1 cellular context compared by ENCODE assay signal in the genomic region with DNA sequence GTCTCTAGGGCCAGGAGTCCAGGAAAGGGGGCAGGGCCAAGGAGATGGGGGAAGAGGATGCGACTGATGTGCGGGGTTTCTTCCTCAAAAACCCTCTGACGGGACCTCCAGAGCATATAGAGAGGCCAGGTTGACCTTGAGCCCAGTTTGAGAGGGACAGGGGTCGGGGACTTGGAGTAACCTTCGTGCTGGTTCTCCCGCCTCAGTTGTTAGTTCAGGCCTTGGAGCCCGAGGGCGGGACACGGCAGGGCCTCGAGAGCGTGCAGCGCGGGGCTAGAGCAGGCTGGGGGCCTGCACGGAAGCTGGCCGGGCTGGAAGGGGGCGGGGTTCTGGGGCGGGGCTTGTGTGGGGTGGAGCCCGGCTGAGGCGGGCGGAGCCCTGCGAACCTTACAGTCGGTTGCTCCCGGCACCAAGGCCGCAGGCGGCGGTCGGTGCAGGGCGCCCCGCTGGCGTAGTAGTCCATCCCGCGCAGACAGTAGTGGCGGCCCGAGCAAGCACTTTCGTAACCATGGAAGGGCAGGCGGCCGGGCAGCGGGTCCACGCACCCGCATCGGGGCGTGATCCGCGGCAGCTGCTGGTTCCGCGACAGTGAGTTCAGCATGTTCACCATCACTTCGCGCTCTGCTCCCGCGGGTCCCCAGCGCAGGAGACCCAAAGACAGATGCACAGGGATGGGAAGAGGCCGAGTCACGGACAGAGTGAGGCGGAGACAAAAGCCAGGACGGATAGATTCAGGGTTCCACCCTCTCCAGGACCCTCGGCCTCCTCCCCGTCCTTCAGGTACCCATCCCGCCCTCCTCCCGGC.
A peak's percentile ranks its signal among the peaks of the same experiment; 100 is the strongest.
TF ChIP-seq lines count a peak whose summit lies in the region.

No MANE protein-coding gene starts in this region.

TF ChIP-seq in HepG2, 621 proteins besides CTCF, POLR2A, EP300 and RAD21 (continued from another document and continues in another):
- TF ChIP-seq CHD2 (IDR thresholded peaks at IDR 0.05; ENCODE audit: low read depth, low read length), result no peak
- TF ChIP-seq CENPT (CRISPR knock-in tag; IDR thresholded peaks at IDR 0.05; ENCODE audit: low read depth), result peak; percentile 63; the same call in 1 of the 2 replicates
- no peak for TF ChIP-seq HMG20B (CRISPR knock-in tag; conservative IDR thresholded peaks at IDR 0.05)
- TF ChIP-seq ZNF891 (CRISPR knock-in tag; IDR thresholded peaks at IDR 0.05), result no peak
- TF ChIP-seq MLLT10 (CRISPR knock-in tag; IDR thresholded peaks at IDR 0.05), result no peak
- TF ChIP-seq, protein P1, sequence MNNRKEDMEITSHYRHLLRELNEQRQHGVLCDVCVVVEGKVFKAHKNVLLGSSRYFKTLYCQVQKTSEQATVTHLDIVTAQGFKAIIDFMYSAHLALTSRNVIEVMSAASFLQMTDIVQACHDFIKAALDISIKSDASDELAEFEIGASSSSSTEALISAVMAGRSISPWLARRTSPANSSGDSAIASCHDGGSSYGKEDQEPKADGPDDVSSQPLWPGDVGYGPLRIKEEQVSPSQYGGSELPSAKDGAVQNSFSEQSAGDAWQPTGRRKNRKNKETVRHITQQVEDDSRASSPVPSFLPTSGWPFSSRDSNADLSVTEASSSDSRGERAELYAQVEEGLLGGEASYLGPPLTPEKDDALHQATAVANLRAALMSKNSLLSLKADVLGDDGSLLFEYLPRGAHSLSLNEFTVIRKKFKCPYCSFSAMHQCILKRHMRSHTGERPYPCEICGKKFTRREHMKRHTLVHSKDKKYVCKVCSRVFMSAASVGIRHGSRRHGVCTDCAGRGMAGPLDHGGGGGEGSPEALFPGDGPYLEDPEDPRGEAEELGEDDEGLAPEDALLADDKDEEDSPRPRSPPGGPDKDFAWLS (CRISPR knock-in tag; IDR thresholded peaks at IDR 0.05; ENCODE audit: borderline replicate concordance), result no peak
- TF ChIP-seq, protein P2, sequence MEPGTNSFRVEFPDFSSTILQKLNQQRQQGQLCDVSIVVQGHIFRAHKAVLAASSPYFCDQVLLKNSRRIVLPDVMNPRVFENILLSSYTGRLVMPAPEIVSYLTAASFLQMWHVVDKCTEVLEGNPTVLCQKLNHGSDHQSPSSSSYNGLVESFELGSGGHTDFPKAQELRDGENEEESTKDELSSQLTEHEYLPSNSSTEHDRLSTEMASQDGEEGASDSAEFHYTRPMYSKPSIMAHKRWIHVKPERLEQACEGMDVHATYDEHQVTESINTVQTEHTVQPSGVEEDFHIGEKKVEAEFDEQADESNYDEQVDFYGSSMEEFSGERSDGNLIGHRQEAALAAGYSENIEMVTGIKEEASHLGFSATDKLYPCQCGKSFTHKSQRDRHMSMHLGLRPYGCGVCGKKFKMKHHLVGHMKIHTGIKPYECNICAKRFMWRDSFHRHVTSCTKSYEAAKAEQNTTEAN (CRISPR knock-in tag; conservative IDR thresholded peaks at IDR 0.05), result peak; percentile 75; the same call in 1 of the 2 replicates
- peak; percentile 94 for TF ChIP-seq BORCS8-MEF2B (CRISPR knock-in tag; IDR thresholded peaks at IDR 0.05)
- TF ChIP-seq, protein P3, sequence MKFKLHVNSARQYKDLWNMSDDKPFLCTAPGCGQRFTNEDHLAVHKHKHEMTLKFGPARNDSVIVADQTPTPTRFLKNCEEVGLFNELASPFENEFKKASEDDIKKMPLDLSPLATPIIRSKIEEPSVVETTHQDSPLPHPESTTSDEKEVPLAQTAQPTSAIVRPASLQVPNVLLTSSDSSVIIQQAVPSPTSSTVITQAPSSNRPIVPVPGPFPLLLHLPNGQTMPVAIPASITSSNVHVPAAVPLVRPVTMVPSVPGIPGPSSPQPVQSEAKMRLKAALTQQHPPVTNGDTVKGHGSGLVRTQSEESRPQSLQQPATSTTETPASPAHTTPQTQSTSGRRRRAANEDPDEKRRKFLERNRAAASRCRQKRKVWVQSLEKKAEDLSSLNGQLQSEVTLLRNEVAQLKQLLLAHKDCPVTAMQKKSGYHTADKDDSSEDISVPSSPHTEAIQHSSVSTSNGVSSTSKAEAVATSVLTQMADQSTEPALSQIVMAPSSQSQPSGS (CRISPR knock-in tag; IDR thresholded peaks at IDR 0.05), result no peak; the same call in none of the 2 replicates
- TF ChIP-seq, protein P4, sequence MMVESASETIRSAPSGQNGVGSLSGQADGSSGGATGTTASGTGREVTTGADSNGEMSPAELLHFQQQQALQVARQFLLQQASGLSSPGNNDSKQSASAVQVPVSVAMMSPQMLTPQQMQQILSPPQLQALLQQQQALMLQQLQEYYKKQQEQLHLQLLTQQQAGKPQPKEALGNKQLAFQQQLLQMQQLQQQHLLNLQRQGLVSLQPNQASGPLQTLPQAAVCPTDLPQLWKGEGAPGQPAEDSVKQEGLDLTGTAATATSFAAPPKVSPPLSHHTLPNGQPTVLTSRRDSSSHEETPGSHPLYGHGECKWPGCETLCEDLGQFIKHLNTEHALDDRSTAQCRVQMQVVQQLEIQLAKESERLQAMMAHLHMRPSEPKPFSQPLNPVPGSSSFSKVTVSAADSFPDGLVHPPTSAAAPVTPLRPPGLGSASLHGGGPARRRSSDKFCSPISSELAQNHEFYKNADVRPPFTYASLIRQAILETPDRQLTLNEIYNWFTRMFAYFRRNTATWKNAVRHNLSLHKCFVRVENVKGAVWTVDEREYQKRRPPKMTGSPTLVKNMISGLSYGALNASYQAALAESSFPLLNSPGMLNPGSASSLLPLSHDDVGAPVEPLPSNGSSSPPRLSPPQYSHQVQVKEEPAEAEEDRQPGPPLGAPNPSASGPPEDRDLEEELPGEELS (CRISPR knock-in tag; IDR thresholded peaks at IDR 0.05), result no peak
- no peak for TF ChIP-seq ZNF24 (IDR thresholded peaks at IDR 0.05)
- peak; percentile 77; the same call in 1 of the 2 replicates for TF ChIP-seq STAT5B (CRISPR knock-in tag; IDR thresholded peaks at IDR 0.05)
- no peak for TF ChIP-seq ZEB1 (IDR thresholded peaks at IDR 0.05; ENCODE audit: insufficient replicate concordance, low read depth)
- TF ChIP-seq, protein P5, sequence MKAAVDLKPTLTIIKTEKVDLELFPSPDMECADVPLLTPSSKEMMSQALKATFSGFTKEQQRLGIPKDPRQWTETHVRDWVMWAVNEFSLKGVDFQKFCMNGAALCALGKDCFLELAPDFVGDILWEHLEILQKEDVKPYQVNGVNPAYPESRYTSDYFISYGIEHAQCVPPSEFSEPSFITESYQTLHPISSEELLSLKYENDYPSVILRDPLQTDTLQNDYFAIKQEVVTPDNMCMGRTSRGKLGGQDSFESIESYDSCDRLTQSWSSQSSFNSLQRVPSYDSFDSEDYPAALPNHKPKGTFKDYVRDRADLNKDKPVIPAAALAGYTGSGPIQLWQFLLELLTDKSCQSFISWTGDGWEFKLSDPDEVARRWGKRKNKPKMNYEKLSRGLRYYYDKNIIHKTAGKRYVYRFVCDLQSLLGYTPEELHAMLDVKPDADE (CRISPR knock-in tag; IDR thresholded peaks at IDR 0.05), result peak; percentile 60; the same call in 1 of the 2 replicates
- TF ChIP-seq, protein P6, sequence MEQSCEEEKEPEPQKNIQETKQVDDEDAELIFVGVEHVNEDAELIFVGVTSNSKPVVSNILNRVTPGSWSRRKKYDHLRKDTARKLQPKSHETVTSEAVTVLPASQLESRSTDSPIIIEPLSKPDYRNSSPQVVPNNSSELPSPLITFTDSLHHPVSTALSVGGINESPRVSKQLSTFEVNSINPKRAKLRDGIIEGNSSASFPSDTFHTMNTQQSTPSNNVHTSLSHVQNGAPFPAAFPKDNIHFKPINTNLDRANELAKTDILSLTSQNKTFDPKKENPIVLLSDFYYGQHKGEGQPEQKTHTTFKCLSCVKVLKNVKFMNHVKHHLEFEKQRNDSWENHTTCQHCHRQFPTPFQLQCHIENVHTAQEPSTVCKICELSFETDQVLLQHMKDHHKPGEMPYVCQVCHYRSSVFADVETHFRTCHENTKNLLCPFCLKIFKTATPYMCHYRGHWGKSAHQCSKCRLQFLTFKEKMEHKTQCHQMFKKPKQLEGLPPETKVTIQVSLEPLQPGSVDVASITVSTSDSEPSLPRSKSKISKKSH (CRISPR knock-in tag; IDR thresholded peaks at IDR 0.05; ENCODE audit: borderline replicate concordance), result peak; percentile 87; the same call in 1 of the 2 replicates
- TF ChIP-seq, protein P7, sequence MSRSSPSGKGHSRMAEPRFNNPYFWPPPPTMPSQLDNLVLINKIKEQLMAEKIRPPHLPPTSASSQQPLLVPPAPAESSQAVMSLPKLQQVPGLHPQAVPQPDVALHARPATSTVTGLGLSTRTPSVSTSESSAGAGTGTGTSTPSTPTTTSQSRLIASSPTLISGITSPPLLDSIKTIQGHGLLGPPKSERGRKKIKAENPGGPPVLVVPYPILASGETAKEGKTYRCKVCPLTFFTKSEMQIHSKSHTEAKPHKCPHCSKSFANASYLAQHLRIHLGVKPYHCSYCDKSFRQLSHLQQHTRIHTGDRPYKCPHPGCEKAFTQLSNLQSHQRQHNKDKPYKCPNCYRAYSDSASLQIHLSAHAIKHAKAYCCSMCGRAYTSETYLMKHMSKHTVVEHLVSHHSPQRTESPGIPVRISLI (CRISPR knock-in tag; IDR thresholded peaks at IDR 0.05; ENCODE audit: borderline replicate concordance), result no peak
- TF ChIP-seq MATR3 (CRISPR knock-in tag; IDR thresholded peaks at IDR 0.05), result no peak
- TF ChIP-seq TCF12 (IDR thresholded peaks at IDR 0.05), result no peak
- no peak for TF ChIP-seq TCF12 (CRISPR knock-in tag; IDR thresholded peaks at IDR 0.05)
- no peak for TF ChIP-seq JUND (CRISPR knock-in tag; IDR thresholded peaks at IDR 0.05)
- peak; percentile 19; the same call in 1 of the 2 replicates for TF ChIP-seq ZNF329 (CRISPR knock-in tag; IDR thresholded peaks at IDR 0.05; ENCODE audit: low read depth)
- TF ChIP-seq POLR2AphosphoS5 (IDR thresholded peaks at IDR 0.05; ENCODE audit: low read depth, low read length), result peak; percentile 53
- TF ChIP-seq, protein P8, sequence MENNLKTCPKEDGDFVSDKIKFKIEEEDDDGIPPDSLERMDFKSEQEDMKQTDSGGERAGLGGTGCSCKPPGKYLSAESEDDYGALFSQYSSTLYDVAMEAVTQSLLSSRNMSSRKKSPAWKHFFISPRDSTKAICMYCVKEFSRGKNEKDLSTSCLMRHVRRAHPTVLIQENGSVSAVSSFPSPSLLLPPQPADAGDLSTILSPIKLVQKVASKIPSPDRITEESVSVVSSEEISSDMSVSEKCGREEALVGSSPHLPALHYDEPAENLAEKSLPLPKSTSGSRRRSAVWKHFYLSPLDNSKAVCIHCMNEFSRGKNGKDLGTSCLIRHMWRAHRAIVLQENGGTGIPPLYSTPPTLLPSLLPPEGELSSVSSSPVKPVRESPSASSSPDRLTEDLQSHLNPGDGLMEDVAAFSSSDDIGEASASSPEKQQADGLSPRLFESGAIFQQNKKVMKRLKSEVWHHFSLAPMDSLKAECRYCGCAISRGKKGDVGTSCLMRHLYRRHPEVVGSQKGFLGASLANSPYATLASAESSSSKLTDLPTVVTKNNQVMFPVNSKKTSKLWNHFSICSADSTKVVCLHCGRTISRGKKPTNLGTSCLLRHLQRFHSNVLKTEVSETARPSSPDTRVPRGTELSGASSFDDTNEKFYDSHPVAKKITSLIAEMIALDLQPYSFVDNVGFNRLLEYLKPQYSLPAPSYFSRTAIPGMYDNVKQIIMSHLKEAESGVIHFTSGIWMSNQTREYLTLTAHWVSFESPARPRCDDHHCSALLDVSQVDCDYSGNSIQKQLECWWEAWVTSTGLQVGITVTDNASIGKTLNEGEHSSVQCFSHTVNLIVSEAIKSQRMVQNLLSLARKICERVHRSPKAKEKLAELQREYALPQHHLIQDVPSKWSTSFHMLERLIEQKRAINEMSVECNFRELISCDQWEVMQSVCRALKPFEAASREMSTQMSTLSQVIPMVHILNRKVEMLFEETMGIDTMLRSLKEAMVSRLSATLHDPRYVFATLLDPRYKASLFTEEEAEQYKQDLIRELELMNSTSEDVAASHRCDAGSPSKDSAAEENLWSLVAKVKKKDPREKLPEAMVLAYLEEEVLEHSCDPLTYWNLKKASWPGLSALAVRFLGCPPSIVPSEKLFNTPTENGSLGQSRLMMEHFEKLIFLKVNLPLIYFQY (CRISPR knock-in tag; IDR thresholded peaks at IDR 0.05; ENCODE audit: borderline replicate concordance), result no peak
- TF ChIP-seq, protein P9, sequence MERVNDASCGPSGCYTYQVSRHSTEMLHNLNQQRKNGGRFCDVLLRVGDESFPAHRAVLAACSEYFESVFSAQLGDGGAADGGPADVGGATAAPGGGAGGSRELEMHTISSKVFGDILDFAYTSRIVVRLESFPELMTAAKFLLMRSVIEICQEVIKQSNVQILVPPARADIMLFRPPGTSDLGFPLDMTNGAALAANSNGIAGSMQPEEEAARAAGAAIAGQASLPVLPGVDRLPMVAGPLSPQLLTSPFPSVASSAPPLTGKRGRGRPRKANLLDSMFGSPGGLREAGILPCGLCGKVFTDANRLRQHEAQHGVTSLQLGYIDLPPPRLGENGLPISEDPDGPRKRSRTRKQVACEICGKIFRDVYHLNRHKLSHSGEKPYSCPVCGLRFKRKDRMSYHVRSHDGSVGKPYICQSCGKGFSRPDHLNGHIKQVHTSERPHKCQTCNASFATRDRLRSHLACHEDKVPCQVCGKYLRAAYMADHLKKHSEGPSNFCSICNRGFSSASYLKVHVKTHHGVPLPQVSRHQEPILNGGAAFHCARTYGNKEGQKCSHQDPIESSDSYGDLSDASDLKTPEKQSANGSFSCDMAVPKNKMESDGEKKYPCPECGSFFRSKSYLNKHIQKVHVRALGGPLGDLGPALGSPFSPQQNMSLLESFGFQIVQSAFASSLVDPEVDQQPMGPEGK (CRISPR knock-in tag; IDR thresholded peaks at IDR 0.05), result peak; percentile 75
- TF ChIP-seq, protein P10, sequence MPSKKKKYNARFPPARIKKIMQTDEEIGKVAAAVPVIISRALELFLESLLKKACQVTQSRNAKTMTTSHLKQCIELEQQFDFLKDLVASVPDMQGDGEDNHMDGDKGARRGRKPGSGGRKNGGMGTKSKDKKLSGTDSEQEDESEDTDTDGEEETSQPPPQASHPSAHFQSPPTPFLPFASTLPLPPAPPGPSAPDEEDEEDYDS (CRISPR knock-in tag; IDR thresholded peaks at IDR 0.05), result peak; percentile 37; the same call in 1 of the 2 replicates
- no peak for TF ChIP-seq CREM (IDR thresholded peaks at IDR 0.05)
- TF ChIP-seq CREM (CRISPR knock-in tag; IDR thresholded peaks at IDR 0.05), result no peak
- TF ChIP-seq ADNP (CRISPR knock-in tag; IDR thresholded peaks at IDR 0.05), result no peak
- TF ChIP-seq, protein P11, sequence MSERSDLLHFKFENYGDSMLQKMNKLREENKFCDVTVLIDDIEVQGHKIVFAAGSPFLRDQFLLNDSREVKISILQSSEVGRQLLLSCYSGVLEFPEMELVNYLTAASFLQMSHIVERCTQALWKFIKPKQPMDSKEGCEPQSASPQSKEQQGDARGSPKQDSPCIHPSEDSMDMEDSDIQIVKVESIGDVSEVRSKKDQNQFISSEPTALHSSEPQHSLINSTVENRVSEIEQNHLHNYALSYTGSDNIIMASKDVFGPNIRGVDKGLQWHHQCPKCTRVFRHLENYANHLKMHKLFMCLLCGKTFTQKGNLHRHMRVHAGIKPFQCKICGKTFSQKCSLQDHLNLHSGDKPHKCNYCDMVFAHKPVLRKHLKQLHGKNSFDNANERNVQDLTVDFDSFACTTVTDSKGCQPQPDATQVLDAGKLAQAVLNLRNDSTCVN (CRISPR knock-in tag; IDR thresholded peaks at IDR 0.05; ENCODE audit: borderline replicate concordance), result peak; percentile 84
- 0 out of 2 replicates have a peak, but pooled peaks have one; percentile 52 for TF ChIP-seq ZNF746 (CRISPR knock-in tag; IDR thresholded peaks at IDR 0.05)
- no peak for TF ChIP-seq RNF2 (conservative IDR thresholded peaks at IDR 0.05; ENCODE audit: low read depth)
